21 cellular contexts compared by ENCODE assay signal in genomic region chr5:35031276-35031675, GRCh38. TPM values are rescaled to one million over a fixed set of nuclear protein-coding genes. Genes with fewer than 3 reads are reported as not detected.
DNase-seq lines count a peak whose midpoint lies in the region; ATAC-seq and TF ChIP-seq lines count a peak whose summit lies in the region.
"Had no signal": no experiment of that assay in that cellular context is flagged by ENCODE, and none has a peak within 500 bp of the region (broad histone marks: within the 10 kb centered on the region; RNA-seq: fewer than 3 reads in every experiment).

No MANE protein-coding gene starts in this region.

- DNase-seq in EH (ENCODE audit: low read depth), result peak; percentile 49
- peak; percentile 27 for DNase-seq in RPMI7951 (ENCODE audit: low read depth)
- peak; percentile 55 for DNase-seq in fibroblast of villous mesenchyme (ENCODE audit: low read depth)
- DNase-seq in renal cortical epithelial cell (ENCODE audit: low read depth), result peak; percentile 100
- no peak for DNase-seq in cerebellar nuclear complex (lab: John Stamatoyannopoulos, UW)
- no peak for DNase-seq in stimulated activated CD4-positive, alpha-beta T cell treated with anti-CD3 and anti-CD28 coated beads, Interleukin-4, amount 100 ng/mL, for 24 hours
- DNase-seq in NCI-H1417 (lab: John Stamatoyannopoulos, UW), result no peak
- DNase-seq: activated CD4-positive, alpha-beta memory T cell treated with anti-CD3 and anti-CD28 coated beads for 36 hours; activated T-cell treated with anti-CD3 and anti-CD28 coated beads, Interleukin-2, amount 50 U/mL, for 72 hours; central memory CD4-positive, alpha-beta T cell; DMS 273 treated with DMSO at 0.1 percent for 48 hours; effector CD8-positive, alpha-beta T cell; hypothalamus; left ventricle myocardium inferior; NCI-H1694 treated with DMSO at 0.1 percent for 48 hours; NCI-H446; sigmoid colon; T-cell had no signal

- H3K4me3 ChIP-seq in fibroblast of villous mesenchyme (ENCODE audit: low read depth, low read length), result no peak overlapping the region
- H3K4me3 ChIP-seq: BLaER1, left ventricle myocardium inferior, sigmoid colon had no signal

- no peak for ATAC-seq in GM21786 (IDR thresholded peaks at IDR 0.05; ENCODE audit: unreplicated experiment)
- ATAC-seq: activated T-cell treated with anti-CD3 and anti-CD28 coated beads, Interleukin-2, amount 50 U/mL, for 72 hours; T-cell had no signal

- no peak for TF ChIP-seq CTCF in fibroblast of villous mesenchyme (IDR thresholded peaks at IDR 0.05; ENCODE audit: insufficient read depth, low read depth, low read length)

RNA-seq across cellular contexts. Expression of gene AGXT2, which starts 16.5 kb away (rescaled TPM):
- not detected in 2 replicates for total RNA-seq in RPMI7951 (2014; rRNA removed; shearing (Covaris generic))
- total RNA-seq in fibroblast of villous mesenchyme (under 0.01 TPM in 1 of 2 replicates, not detected in the other), renal cortical epithelial cell (0.20 TPM in 1 of 2 replicates, not detected in the other)
- total RNA-seq: activated CD4-positive, alpha-beta memory T cell treated with anti-CD3 and anti-CD28 coated beads for 36 hours; activated T-cell treated with anti-CD3 and anti-CD28 coated beads, Interleukin-2, amount 50 U/mL, for 72 hours; left ventricle myocardium inferior; osteoblast; sigmoid colon; T-cell had no signal

Comparison
In these comparisons a context has a peak if more than half of its experiments do, and no peak if none do; other contexts are left out.
1. DNase-seq: peak in EH (single experiment), RPMI7951 (single experiment), fibroblast of villous mesenchyme (single experiment) and renal cortical epithelial cell (single experiment); none in cerebellar nuclear complex (0 of 2), stimulated activated CD4-positive, alpha-beta T cell treated with anti-CD3 and anti-CD28 coated beads, Interleukin-4, amount 100 ng/mL, for 24 hours (single experiment) and NCI-H1417 (0 of 3).